ENCODE assay signal across 20 cellular contexts in genomic region chr17:58242171-58242784, GRCh38. TPM values are rescaled to one million over a fixed set of nuclear protein-coding genes. Genes with fewer than 3 reads are reported as not detected.
A peak's percentile ranks its signal among the peaks of the same experiment; 100 is the strongest.
DNase-seq lines count a peak whose midpoint lies in the region; ATAC-seq, FAIRE-seq and TF ChIP-seq lines count a peak whose summit lies in the region.
"Had no signal": no experiment of that assay in that cellular context is flagged by ENCODE, and none has a peak within 500 bp of the region (broad histone marks: within the 10 kb centered on the region; RNA-seq: fewer than 3 reads in every experiment).

No MANE protein-coding gene starts in this region.

- TF ChIP-seq CTCF in HepG2 (CRISPR knock-in tag; IDR thresholded peaks at IDR 0.05) (no peak), right lobe of liver (IDR thresholded peaks at IDR 0.05) (no peak), GM12878 (IDR thresholded peaks at IDR 0.05 in 2 of 3, conservative IDR thresholded peaks at IDR 0.05 in 1 of 3; ENCODE audit: control insufficient read depth in 2 of 3, extremely low read depth in 1 of 3, insufficient read depth in 1 of 3, low read depth in 3 of 3, low read length in 3 of 3) (no peak), mucosa of descending colon (IDR thresholded peaks at IDR 0.05) (no peak)

- H3K4me1 ChIP-seq in HepG2 (ENCODE audit: insufficient read depth, low read length) (peaks cover 26% of the 10 kb centered on the region), right lobe of liver (no peaks in the 10 kb centered on the region), GM12878 (ENCODE audit: control insufficient read depth, insufficient read depth, low read length) (no peaks in the 10 kb centered on the region), mucosa of descending colon (ENCODE audit: low read depth) (no peaks in the 10 kb centered on the region)
- H3K4me1 ChIP-seq: adrenal gland, left ventricle myocardium inferior, sigmoid colon had no signal

- POLR2A ChIA-PET in HepG2 (lab: Yijun Ruan, JAX): no interaction called here
- POLR2A ChIA-PET in GM12878 (lab: Charles Lee): interaction anchor here (0.5 to 0.6 kb wide), 2 partner anchors 165 to 315 kb away, joined by 3 to 5 read pairs; no protein-coding TSS in a partner anchor

- 3% methylated on average over 4 of the region's 4 CpGs for WGBS in HepG2 (ENCODE audit: low lambda C conversion rate)
- WGBS in right lobe of liver (ENCODE audit: insufficient coverage, low coverage, low lambda C conversion rate, missing lambda C conversion rate): 16% methylated on average over 4 of the region's 4 CpGs
- 2% methylated on average over 4 of the region's 4 CpGs for WGBS in GM12878 (ENCODE audit: insufficient coverage, insufficient replicate concordance, low lambda C conversion rate, missing lambda C conversion rate)

- peaks cover 17 to 83% of the 10 kb centered on the region in 2 experiments for H3K27me3 ChIP-seq in HepG2 (ENCODE audit: control insufficient read depth in 1 of 2, insufficient read depth in 2 of 2, low read length in 2 of 2)
- no peaks in the 10 kb centered on the region for H3K27me3 ChIP-seq in right lobe of liver
- H3K27me3 ChIP-seq in GM12878 (replicated peaks in 1 of 2; ENCODE audit: control insufficient read depth in 2 of 2, insufficient read depth in 2 of 2, low read length in 1 of 2): peaks cover 0 to 3% of the 10 kb centered on the region in 2 experiments; a peak in 1 of 4 replicates
- H3K27me3 ChIP-seq: adrenal gland had no signal

- RAD21 ChIA-PET in GM12878 (lab: Charles Lee; ENCODE audit: unreplicated experiment): interaction anchor here (0.6 to 0.9 kb wide), 2 partner anchors 42 to 493 kb away, joined by 3 read pairs; no protein-coding TSS in a partner anchor

- no peaks in the 10 kb centered on the region for H3K36me3 ChIP-seq in HepG2 (replicated peaks in 1 of 2; ENCODE audit: control insufficient read depth in 1 of 2, insufficient read depth in 2 of 2, low read length in 2 of 2)
- no peaks in the 10 kb centered on the region for H3K36me3 ChIP-seq in right lobe of liver
- no peaks in the 10 kb centered on the region for H3K36me3 ChIP-seq in GM12878 (ENCODE audit: control insufficient read depth in 2 of 2, insufficient read depth in 2 of 2, low read length in 1 of 2)
- H3K36me3 ChIP-seq in mucosa of descending colon (ENCODE audit: low read depth): no peaks in the 10 kb centered on the region
- H3K36me3 ChIP-seq: adrenal gland, left ventricle myocardium inferior, sigmoid colon had no signal

- no peak for TF ChIP-seq EP300 in HepG2 (IDR thresholded peaks at IDR 0.05; ENCODE audit: low read depth in 2 of 2, low read length in 2 of 2)
- no peak for TF ChIP-seq EP300 in HepG2 (CRISPR knock-in tag; IDR thresholded peaks at IDR 0.05; ENCODE audit: borderline replicate concordance)
- TF ChIP-seq EP300 in GM12878 (IDR thresholded peaks at IDR 0.05; ENCODE audit: borderline replicate concordance in 1 of 2, control insufficient read depth in 1 of 2, low read depth in 2 of 2, low read length in 2 of 2): no peak

- H3K79me2 ChIP-seq in HepG2 (ENCODE audit: insufficient read depth, low read length) (no peaks in the 10 kb centered on the region), GM12878 (ENCODE audit: control insufficient read depth, insufficient read depth, low read length) (no peaks in the 10 kb centered on the region)

- DNase-seq in HepG2 (ENCODE audit: low spot score) (no peak), right lobe of liver (no peak), M059J (ENCODE audit: low read depth) (peak; percentile 31), GM12878 (ENCODE audit: low read depth, low spot score) (no peak), dermis blood vessel endothelial cell (no peak), mucosa of descending colon (no peak)
- DNase-seq in stimulated activated naive CD8-positive, alpha-beta T cell treated with anti-CD3 and anti-CD28 coated beads, Interleukin-15, Interleukin-2, amounts not matched to agents 100 U/mL and 50 U/mL, for 24 hours: peak; percentile 45
- DNase-seq: activated B cell treated with CpG ODN at 0.5 μM for 24 hours, cerebellar nuclear complex, DMS153, left ventricle myocardium inferior, NCI-H2081 treated with DMSO at 0.1 percent for 48 hours, SHP77 treated with DMSO at 0.1 percent for 48 hours, sigmoid colon, T-helper 17 cell, trophoblast cell had no signal

- no peak overlapping the region for H3K27ac ChIP-seq in HepG2 (ENCODE audit: extremely low read length, insufficient read depth, low read length)
- H3K27ac ChIP-seq in right lobe of liver: no peak overlapping the region
- no peak overlapping the region for H3K27ac ChIP-seq in GM12878 (ENCODE audit: control insufficient read depth, insufficient read depth)
- H3K27ac ChIP-seq: adrenal gland, left ventricle myocardium inferior, sigmoid colon had no signal

- no TSS peak for BruUV-seq in HepG2 (replicated peaks; lab: Mats Ljungman, UMichigan)
- no TSS peak for BruUV-seq in GM12878 (replicated peaks; lab: Mats Ljungman, UMichigan)

- TF ChIP-seq RAD21 in HepG2 (CRISPR knock-in tag; IDR thresholded peaks at IDR 0.05): no peak
- no peak for TF ChIP-seq RAD21 in GM12878 (IDR thresholded peaks at IDR 0.05; ENCODE audit: insufficient read depth, low read depth, low read length)

- H4K20me1 ChIP-seq in HepG2 (ENCODE audit: insufficient read depth, low read length) (no peaks in the 10 kb centered on the region), GM12878 (ENCODE audit: control insufficient read depth, insufficient read depth) (no peaks in the 10 kb centered on the region)

- H2AFZ ChIP-seq in HepG2 (ENCODE audit: low read length) (no peak overlapping the region), GM12878 (ENCODE audit: control insufficient read depth, low read depth, low read length) (no peak overlapping the region)

- SMC1A ChIA-PET in GM12878 (lab: Charles Lee; ENCODE audit: uncharacterized antibody, unreplicated experiment): interaction anchor here (0.6 to 2.0 kb wide), 4 partner anchors 10 to 76 kb away, joined by 3 to 12 read pairs (median 3); no protein-coding TSS in a partner anchor

- no peak overlapping the region for H3K4me3 ChIP-seq in HepG2 (replicated peaks in 1 of 3; ENCODE audit: insufficient read depth in 1 of 3, low read depth in 2 of 3, low read length in 3 of 3)
- H3K4me3 ChIP-seq in right lobe of liver: no peak overlapping the region
- no peak overlapping the region for H3K4me3 ChIP-seq in GM12878
- no peak overlapping the region for H3K4me3 ChIP-seq in mucosa of descending colon
- H3K4me3 ChIP-seq: adrenal gland, left ventricle myocardium inferior, sigmoid colon had no signal

- H3K9ac ChIP-seq in HepG2 (ENCODE audit: insufficient read depth, low read depth, low read length) (no peak overlapping the region), GM12878 (ENCODE audit: control insufficient read depth, insufficient read depth, low read length) (no peak overlapping the region)

- in situ Hi-C loops in HepG2 (cut with HindIII; ENCODE audit: extremely low pct_ligation_motif_present, low pct_unique_long_range_greater_than_20kb): no loop called here
- in situ Hi-C loops in GM12878 (cut with MboI): no loop called here

- ATAC-seq in HepG2 (no peak), right lobe of liver (no peak), GM12878 (peak; percentile 90), mucosa of descending colon (no peak)
- peak; percentile 75 for ATAC-seq in stimulated activated naive CD8-positive, alpha-beta T cell treated with anti-CD3 and anti-CD28 coated beads, Interleukin-15, Interleukin-2, amounts not matched to agents 100 U/mL and 50 U/mL, for 24 hours
- ATAC-seq: T-helper 17 cell had no signal

- H3K9me3 ChIP-seq in HepG2 (ENCODE audit: low read length) (no peaks in the 10 kb centered on the region), right lobe of liver (no peaks in the 10 kb centered on the region), GM12878 (replicated peaks; ENCODE audit: control insufficient read depth, insufficient read depth, low read length) (no peaks in the 10 kb centered on the region), mucosa of descending colon (no peaks in the 10 kb centered on the region)
- H3K9me3 ChIP-seq: adrenal gland, left ventricle myocardium inferior, sigmoid colon had no signal

- intact Hi-C loops in HepG2 (cut with micrococcal nuclease; ENCODE audit: unreplicated experiment): no loop called here
- intact Hi-C loops in right lobe of liver (cut with DNase I): no loop called here
- intact Hi-C loops in GM12878 (cut with micrococcal nuclease; ENCODE audit: unreplicated experiment): no loop called here
- intact Hi-C loops in mucosa of descending colon (cut with DNase I, micrococcal nuclease): no loop called here

- H3K4me2 ChIP-seq in HepG2 (ENCODE audit: low read depth, low read length) (no peak overlapping the region), GM12878 (ENCODE audit: control insufficient read depth, insufficient read depth) (no peak overlapping the region)

- CTCF ChIA-PET in HepG2 (lab: Yijun Ruan, JAX; ENCODE audit: low intra/inter-chr PET ratio, low total read pairs): no interaction called here
- CTCF ChIA-PET in GM12878 (lab: Yijun Ruan, JAX): interaction anchor here (0.7 to 1.9 kb wide), 2 partner anchors 10 to 459 kb away, joined by 4 to 7 read pairs; no protein-coding TSS in a partner anchor

- no peak for TF ChIP-seq POLR2A in HepG2 (IDR thresholded peaks at IDR 0.05; ENCODE audit: insufficient read depth in 1 of 2, low read depth in 2 of 2, low read length in 2 of 2)
- TF ChIP-seq POLR2A in right lobe of liver (IDR thresholded peaks at IDR 0.05): no peak
- no peak for TF ChIP-seq POLR2A in GM12878 (IDR thresholded peaks at IDR 0.05; ENCODE audit: low read depth, low read length)

- FAIRE-seq in HepG2 (lab: Jason Lieb, UNC) (no peak), GM12878 (lab: Jason Lieb, UNC) (no peak)

RNA-seq across cellular contexts. Expression of gene LPO, which starts 3.9 kb away (rescaled TPM):
- total RNA-seq in HepG2 (2016; rRNA removed; fragmentation: Illumina TruSeq; extraction: Trizol): not detected in 2 replicates
- 0.51 TPM in 1 of 2 replicates, not detected in the other for total RNA-seq in HepG2 (2016; cell fraction: cytosol; rRNA removed; fragmentation: Illumina TruSeq; extraction: Trizol; ENCODE audit: low read depth)
- total RNA-seq in HepG2 (2016; cell fraction: insoluble cytoplasmic fraction; rRNA removed; fragmentation: Illumina TruSeq; extraction: Trizol): 0.13 TPM in 1 of 2 replicates, not detected in the other
- not detected in 2 replicates for total RNA-seq in HepG2 (2016; cell fraction: membrane; rRNA removed; fragmentation: Illumina TruSeq; extraction: Trizol)
- not detected in 2 replicates for total RNA-seq in HepG2 (2016; cell fraction: nucleus; rRNA removed; fragmentation: Illumina TruSeq; extraction: Trizol)
- 0.03 TPM in 1 of 2 replicates, not detected in the other for polyA plus RNA-seq in HepG2 (2011; rRNA removed)
- 0.04 TPM in 1 of 2 replicates, not detected in the other for polyA plus RNA-seq in HepG2 (2011; cell fraction: cytosol; rRNA removed)
- not detected in 2 replicates for polyA plus RNA-seq in HepG2 (2011; cell fraction: nucleus; rRNA removed)
- not detected in 2 replicates for polyA plus RNA-seq in HepG2 (2012)
- 0.10 and 0.11 TPM in 2 replicates for polyA plus RNA-seq in HepG2 (2016; cell fraction: cytosol; fragmentation: Illumina TruSeq; extraction: Trizol; ENCODE audit: low read depth)
- polyA plus RNA-seq in HepG2 (2016; cell fraction: insoluble cytoplasmic fraction; fragmentation: Illumina TruSeq; extraction: Trizol; ENCODE audit: low read depth): not detected in 2 replicates
- not detected in 2 replicates for polyA plus RNA-seq in HepG2 (2016; cell fraction: membrane; fragmentation: Illumina TruSeq; extraction: Trizol; ENCODE audit: low read depth)
- not detected in 2 replicates for polyA plus RNA-seq in HepG2 (2016; cell fraction: nucleus; fragmentation: Illumina TruSeq; extraction: Trizol; ENCODE audit: insufficient read depth, low read depth)
- 0.26 TPM in 1 of 2 replicates, not detected in the other for polyA minus RNA-seq in HepG2 (2011; rRNA and poly(A)+ RNA removed; ENCODE audit: low replicate concordance)
- not detected in 2 replicates for polyA minus RNA-seq in HepG2 (2011; cell fraction: cytosol; rRNA and poly(A)+ RNA removed)
- polyA minus RNA-seq in HepG2 (2011; cell fraction: nucleus; rRNA and poly(A)+ RNA removed): not detected in 2 replicates
- not detected for total RNA-seq in right lobe of liver
- total RNA-seq in M059J (2014; rRNA removed; shearing (Covaris generic)): not detected in 2 replicates
- total RNA-seq in GM12878 (2013; cell fraction: nucleolus; rRNA removed): 0.10 TPM in 1 of 2 replicates, not detected in the other
- total RNA-seq in GM12878 (2014; rRNA removed): not detected in 2 replicates
- total RNA-seq in GM12878 (2014; rRNA removed; fragmentation: Illumina TruSeq; extraction: Trizol): not detected in 2 replicates
- not detected in 2 replicates for total RNA-seq in GM12878 (2021)
- polyA plus RNA-seq in GM12878 (2011; ENCODE audit: low read depth): not detected
- 0.03 TPM in 1 of 2 replicates, not detected in the other for polyA plus RNA-seq in GM12878 (2011; rRNA removed)
- polyA plus RNA-seq in GM12878 (2011; cell fraction: cytosol; rRNA removed): 0.06 and 0.10 TPM in 2 replicates
- 0.12 TPM in 1 of 2 replicates, not detected in the other for polyA plus RNA-seq in GM12878 (2011; cell fraction: nucleus; rRNA removed)
- polyA plus RNA-seq in GM12878 (2012): 0.25 TPM in 1 of 2 replicates, not detected in the other
- polyA plus RNA-seq in GM12878 (2014; fragmentation: Illumina TruSeq; extraction: Trizol): 0.06 TPM in 1 of 2 replicates, not detected in the other
- polyA plus RNA-seq in GM12878 (2014; fragmentation: Nextera tagmentation; extraction: Ambion mirVana): not detected
- not detected in 2 replicates for polyA plus RNA-seq in GM12878 (2014; rRNA removed)
- under 1 TPM in 1 of 2 experiments, not detected in 1; 0.11 TPM for polyA plus RNA-seq in GM12878 (2016; fragmentation: Nextera tagmentation; extraction: Ambion mirVana)
- not detected in 2 replicates for polyA minus RNA-seq in GM12878 (2011; rRNA and poly(A)+ RNA removed)
- not detected in 2 replicates for polyA minus RNA-seq in GM12878 (2011; cell fraction: cytosol; rRNA and poly(A)+ RNA removed)
- polyA minus RNA-seq in GM12878 (2011; cell fraction: nucleus; rRNA and poly(A)+ RNA removed): not detected in 2 replicates
- under 0.01 TPM in 1 of 2 replicates, not detected in the other for total RNA-seq in dermis blood vessel endothelial cell
- not detected for total RNA-seq in mucosa of descending colon
- total RNA-seq: activated B cell treated with CpG ODN at 0.5 μM for 24 hours, adrenal gland, fibroblast of villous mesenchyme, left ventricle myocardium inferior, osteoblast, sigmoid colon had no signal
- polyA plus RNA-seq: sigmoid colon had no signal

RNA-seq across cellular contexts. Expression of gene MKS1, which starts 23.2 kb away (rescaled TPM):
- total RNA-seq in HepG2 (2016; rRNA removed; fragmentation: Illumina TruSeq; extraction: Trizol) (24.8 and 26.3 TPM in 2 replicates), right lobe of liver (1 to 10 TPM; 3.3 to 9.2 (median 7.2) TPM), GM12878 (2014; rRNA removed) (13.6 and 16.2 TPM in 2 replicates), GM12878 (2014; rRNA removed; fragmentation: Illumina TruSeq; extraction: Trizol) (8.7 and 10.7 TPM in 2 replicates), GM12878 (2021) (13.1 and 16.8 TPM in 2 replicates), dermis blood vessel endothelial cell (10.2 and 13.4 TPM in 2 replicates), mucosa of descending colon (10 to 100 TPM; 12.9 to 18.5 (median 14.7) TPM)
- total RNA-seq in HepG2 (2016; cell fraction: cytosol; rRNA removed; fragmentation: Illumina TruSeq; extraction: Trizol; ENCODE audit: low read depth): 6.2 and 6.6 TPM in 2 replicates
- total RNA-seq in HepG2 (2016; cell fraction: insoluble cytoplasmic fraction; rRNA removed; fragmentation: Illumina TruSeq; extraction: Trizol): 22.8 and 25.4 TPM in 2 replicates
- total RNA-seq in HepG2 (2016; cell fraction: membrane; rRNA removed; fragmentation: Illumina TruSeq; extraction: Trizol): 7.3 and 8.1 TPM in 2 replicates
- total RNA-seq in HepG2 (2016; cell fraction: nucleus; rRNA removed; fragmentation: Illumina TruSeq; extraction: Trizol): 23.0 and 27.7 TPM in 2 replicates
- polyA plus RNA-seq in HepG2 (2011; rRNA removed) (16.1 and 21.3 TPM in 2 replicates), GM12878 (2011; rRNA removed) (12.1 and 17.7 TPM in 2 replicates), GM12878 (2014; fragmentation: Illumina TruSeq; extraction: Trizol) (12.2 and 13.2 TPM in 2 replicates), GM12878 (2014; fragmentation: Nextera tagmentation; extraction: Ambion mirVana) (1 to 10 TPM; 5.7 to 7.2 TPM), GM12878 (2014; rRNA removed) (14.6 and 16.5 TPM in 2 replicates), GM12878 (2016; fragmentation: Nextera tagmentation; extraction: Ambion mirVana) (10 to 100 TPM; 18.7 to 21.4 TPM)
- polyA plus RNA-seq in HepG2 (2011; cell fraction: cytosol; rRNA removed): 10.5 and 11.3 TPM in 2 replicates
- polyA plus RNA-seq in HepG2 (2011; cell fraction: nucleus; rRNA removed): 65.5 and 71.8 TPM in 2 replicates
- polyA plus RNA-seq in HepG2 (2012): 15.3 and 16.5 TPM in 2 replicates
- 2.5 and 2.6 TPM in 2 replicates for polyA plus RNA-seq in HepG2 (2016; cell fraction: cytosol; fragmentation: Illumina TruSeq; extraction: Trizol; ENCODE audit: low read depth)
- polyA plus RNA-seq in HepG2 (2016; cell fraction: insoluble cytoplasmic fraction; fragmentation: Illumina TruSeq; extraction: Trizol; ENCODE audit: low read depth): 17.3 and 22.5 TPM in 2 replicates
- 3.8 and 3.9 TPM in 2 replicates for polyA plus RNA-seq in HepG2 (2016; cell fraction: membrane; fragmentation: Illumina TruSeq; extraction: Trizol; ENCODE audit: low read depth)
- polyA plus RNA-seq in HepG2 (2016; cell fraction: nucleus; fragmentation: Illumina TruSeq; extraction: Trizol; ENCODE audit: insufficient read depth, low read depth): 50.4 and 56.7 TPM in 2 replicates
- 18.2 and 25.5 TPM in 2 replicates for polyA minus RNA-seq in HepG2 (2011; rRNA and poly(A)+ RNA removed; ENCODE audit: low replicate concordance)
- 6.3 and 8.2 TPM in 2 replicates for polyA minus RNA-seq in HepG2 (2011; cell fraction: cytosol; rRNA and poly(A)+ RNA removed)
- 26.3 and 32.4 TPM in 2 replicates for polyA minus RNA-seq in HepG2 (2011; cell fraction: nucleus; rRNA and poly(A)+ RNA removed)
- total RNA-seq in M059J (2014; rRNA removed; shearing (Covaris generic)): 8.1 and 13.8 TPM in 2 replicates
- 46.9 and 53.2 TPM in 2 replicates for total RNA-seq in GM12878 (2013; cell fraction: nucleolus; rRNA removed)
- 6.6 TPM for polyA plus RNA-seq in GM12878 (2011; ENCODE audit: low read depth)
- 11.8 and 12.3 TPM in 2 replicates for polyA plus RNA-seq in GM12878 (2011; cell fraction: cytosol; rRNA removed)
- polyA plus RNA-seq in GM12878 (2011; cell fraction: nucleus; rRNA removed): 63.2 and 64.5 TPM in 2 replicates
- polyA plus RNA-seq in GM12878 (2012): 10.4 and 13.2 TPM in 2 replicates
- 14.1 and 14.2 TPM in 2 replicates for polyA minus RNA-seq in GM12878 (2011; rRNA and poly(A)+ RNA removed)
- polyA minus RNA-seq in GM12878 (2011; cell fraction: cytosol; rRNA and poly(A)+ RNA removed): 4.1 and 9.1 TPM in 2 replicates
- polyA minus RNA-seq in GM12878 (2011; cell fraction: nucleus; rRNA and poly(A)+ RNA removed): 12.6 and 22.5 TPM in 2 replicates

RNA-seq across cellular contexts. Expression of gene MPO, which starts 38.5 kb away (rescaled TPM):
- total RNA-seq in HepG2 (2016; rRNA removed; fragmentation: Illumina TruSeq; extraction: Trizol) (not detected in 2 replicates), right lobe of liver (1 to 10 TPM in 2 of 6 experiments, under 1 TPM in 2, not detected in 2; 0.26 to 4.2 (median 1.9) TPM), GM12878 (2014; rRNA removed) (0.05 and 0.06 TPM in 2 replicates), GM12878 (2014; rRNA removed; fragmentation: Illumina TruSeq; extraction: Trizol) (0.09 and 0.13 TPM in 2 replicates), GM12878 (2021) (0.08 and 0.23 TPM in 2 replicates), dermis blood vessel endothelial cell (not detected in 2 replicates), mucosa of descending colon (under 1 TPM in 1 of 3 donors, not detected in 2; 0.19 TPM)
- total RNA-seq in HepG2 (2016; cell fraction: cytosol; rRNA removed; fragmentation: Illumina TruSeq; extraction: Trizol; ENCODE audit: low read depth): not detected in 2 replicates
- total RNA-seq in HepG2 (2016; cell fraction: insoluble cytoplasmic fraction; rRNA removed; fragmentation: Illumina TruSeq; extraction: Trizol): not detected in 2 replicates
- total RNA-seq in HepG2 (2016; cell fraction: membrane; rRNA removed; fragmentation: Illumina TruSeq; extraction: Trizol): not detected in 2 replicates
- total RNA-seq in HepG2 (2016; cell fraction: nucleus; rRNA removed; fragmentation: Illumina TruSeq; extraction: Trizol): not detected in 2 replicates
- polyA plus RNA-seq in HepG2 (2011; rRNA removed) (not detected in 2 replicates), GM12878 (2011; rRNA removed) (0.35 and 0.49 TPM in 2 replicates), GM12878 (2014; fragmentation: Illumina TruSeq; extraction: Trizol) (0.10 TPM in 1 of 2 replicates, not detected in the other), GM12878 (2014; fragmentation: Nextera tagmentation; extraction: Ambion mirVana) (under 1 TPM; 0.10 to 0.26 TPM), GM12878 (2014; rRNA removed) (0.14 TPM in 2 replicates), GM12878 (2016; fragmentation: Nextera tagmentation; extraction: Ambion mirVana) (under 1 TPM; 0.09 to 0.17 TPM)
- polyA plus RNA-seq in HepG2 (2011; cell fraction: cytosol; rRNA removed): not detected in 2 replicates
- 0.06 and 0.09 TPM in 2 replicates for polyA plus RNA-seq in HepG2 (2011; cell fraction: nucleus; rRNA removed)
- polyA plus RNA-seq in HepG2 (2012): not detected in 2 replicates
- polyA plus RNA-seq in HepG2 (2016; cell fraction: cytosol; fragmentation: Illumina TruSeq; extraction: Trizol; ENCODE audit: low read depth): not detected in 2 replicates
- not detected in 2 replicates for polyA plus RNA-seq in HepG2 (2016; cell fraction: insoluble cytoplasmic fraction; fragmentation: Illumina TruSeq; extraction: Trizol; ENCODE audit: low read depth)
- polyA plus RNA-seq in HepG2 (2016; cell fraction: membrane; fragmentation: Illumina TruSeq; extraction: Trizol; ENCODE audit: low read depth): not detected in 2 replicates
- not detected in 2 replicates for polyA plus RNA-seq in HepG2 (2016; cell fraction: nucleus; fragmentation: Illumina TruSeq; extraction: Trizol; ENCODE audit: insufficient read depth, low read depth)
- not detected in 2 replicates for polyA minus RNA-seq in HepG2 (2011; rRNA and poly(A)+ RNA removed; ENCODE audit: low replicate concordance)
- not detected in 2 replicates for polyA minus RNA-seq in HepG2 (2011; cell fraction: cytosol; rRNA and poly(A)+ RNA removed)
- polyA minus RNA-seq in HepG2 (2011; cell fraction: nucleus; rRNA and poly(A)+ RNA removed): not detected in 2 replicates
- not detected in 2 replicates for total RNA-seq in M059J (2014; rRNA removed; shearing (Covaris generic))
- total RNA-seq in GM12878 (2013; cell fraction: nucleolus; rRNA removed): not detected in 2 replicates
- polyA plus RNA-seq in GM12878 (2011; ENCODE audit: low read depth): not detected
- 0.33 and 0.45 TPM in 2 replicates for polyA plus RNA-seq in GM12878 (2011; cell fraction: cytosol; rRNA removed)
- 0.10 and 0.19 TPM in 2 replicates for polyA plus RNA-seq in GM12878 (2011; cell fraction: nucleus; rRNA removed)
- 0.08 TPM in 1 of 2 replicates, not detected in the other for polyA plus RNA-seq in GM12878 (2012)
- polyA minus RNA-seq in GM12878 (2011; rRNA and poly(A)+ RNA removed): 0.15 and 0.37 TPM in 2 replicates
- not detected in 2 replicates for polyA minus RNA-seq in GM12878 (2011; cell fraction: cytosol; rRNA and poly(A)+ RNA removed)
- polyA minus RNA-seq in GM12878 (2011; cell fraction: nucleus; rRNA and poly(A)+ RNA removed): not detected in 2 replicates
- total RNA-seq: activated B cell treated with CpG ODN at 0.5 μM for 24 hours, fibroblast of villous mesenchyme had no signal
- polyA plus RNA-seq: BJ had no signal

RNA-seq across cellular contexts. Expression of gene EPX, which starts 49.8 kb away (rescaled TPM):
- total RNA-seq in HepG2 (2016; rRNA removed; fragmentation: Illumina TruSeq; extraction: Trizol): not detected in 2 replicates
- not detected in 2 replicates for total RNA-seq in HepG2 (2016; cell fraction: cytosol; rRNA removed; fragmentation: Illumina TruSeq; extraction: Trizol; ENCODE audit: low read depth)
- total RNA-seq in HepG2 (2016; cell fraction: insoluble cytoplasmic fraction; rRNA removed; fragmentation: Illumina TruSeq; extraction: Trizol): not detected in 2 replicates
- not detected in 2 replicates for total RNA-seq in HepG2 (2016; cell fraction: membrane; rRNA removed; fragmentation: Illumina TruSeq; extraction: Trizol)
- total RNA-seq in HepG2 (2016; cell fraction: nucleus; rRNA removed; fragmentation: Illumina TruSeq; extraction: Trizol): not detected in 2 replicates
- not detected in 2 replicates for polyA plus RNA-seq in HepG2 (2011; rRNA removed)
- not detected in 2 replicates for polyA plus RNA-seq in HepG2 (2011; cell fraction: cytosol; rRNA removed)
- polyA plus RNA-seq in HepG2 (2011; cell fraction: nucleus; rRNA removed): not detected in 2 replicates
- polyA plus RNA-seq in HepG2 (2012): 0.08 TPM in 1 of 2 replicates, not detected in the other
- polyA plus RNA-seq in HepG2 (2016; cell fraction: cytosol; fragmentation: Illumina TruSeq; extraction: Trizol; ENCODE audit: low read depth): not detected in 2 replicates
- not detected in 2 replicates for polyA plus RNA-seq in HepG2 (2016; cell fraction: insoluble cytoplasmic fraction; fragmentation: Illumina TruSeq; extraction: Trizol; ENCODE audit: low read depth)
- polyA plus RNA-seq in HepG2 (2016; cell fraction: membrane; fragmentation: Illumina TruSeq; extraction: Trizol; ENCODE audit: low read depth): not detected in 2 replicates
- polyA plus RNA-seq in HepG2 (2016; cell fraction: nucleus; fragmentation: Illumina TruSeq; extraction: Trizol; ENCODE audit: insufficient read depth, low read depth): not detected in 2 replicates
- polyA minus RNA-seq in HepG2 (2011; rRNA and poly(A)+ RNA removed; ENCODE audit: low replicate concordance): not detected in 2 replicates
- polyA minus RNA-seq in HepG2 (2011; cell fraction: cytosol; rRNA and poly(A)+ RNA removed): not detected in 2 replicates
- not detected in 2 replicates for polyA minus RNA-seq in HepG2 (2011; cell fraction: nucleus; rRNA and poly(A)+ RNA removed)
- under 1 TPM in 1 of 6 experiments, not detected in 5; 0.07 TPM for total RNA-seq in right lobe of liver
- total RNA-seq in M059J (2014; rRNA removed; shearing (Covaris generic)): not detected in 2 replicates
- total RNA-seq in GM12878 (2013; cell fraction: nucleolus; rRNA removed): 0.17 and 0.61 TPM in 2 replicates
- not detected in 2 replicates for total RNA-seq in GM12878 (2014; rRNA removed)
- not detected in 2 replicates for total RNA-seq in GM12878 (2014; rRNA removed; fragmentation: Illumina TruSeq; extraction: Trizol)
- not detected in 2 replicates for total RNA-seq in GM12878 (2021)
- not detected for polyA plus RNA-seq in GM12878 (2011; ENCODE audit: low read depth)
- polyA plus RNA-seq in GM12878 (2011; rRNA removed): 0.03 TPM in 1 of 2 replicates, not detected in the other
- 0.02 TPM in 1 of 2 replicates, not detected in the other for polyA plus RNA-seq in GM12878 (2011; cell fraction: cytosol; rRNA removed)
- polyA plus RNA-seq in GM12878 (2011; cell fraction: nucleus; rRNA removed): 0.06 and 0.12 TPM in 2 replicates
- 0.04 and 0.16 TPM in 2 replicates for polyA plus RNA-seq in GM12878 (2012)
- polyA plus RNA-seq in GM12878 (2014; fragmentation: Illumina TruSeq; extraction: Trizol): not detected in 2 replicates
- not detected for polyA plus RNA-seq in GM12878 (2014; fragmentation: Nextera tagmentation; extraction: Ambion mirVana)
- polyA plus RNA-seq in GM12878 (2014; rRNA removed): not detected in 2 replicates
- not detected for polyA plus RNA-seq in GM12878 (2016; fragmentation: Nextera tagmentation; extraction: Ambion mirVana)
- polyA minus RNA-seq in GM12878 (2011; rRNA and poly(A)+ RNA removed): not detected in 2 replicates
- not detected in 2 replicates for polyA minus RNA-seq in GM12878 (2011; cell fraction: cytosol; rRNA and poly(A)+ RNA removed)
- not detected in 2 replicates for polyA minus RNA-seq in GM12878 (2011; cell fraction: nucleus; rRNA and poly(A)+ RNA removed)
- total RNA-seq in dermis blood vessel endothelial cell: not detected in 2 replicates
- total RNA-seq in mucosa of descending colon: not detected
- total RNA-seq: activated B cell treated with CpG ODN at 0.5 μM for 24 hours, adrenal gland, fibroblast of villous mesenchyme, left ventricle myocardium inferior, osteoblast, sigmoid colon, T-helper 17 cell had no signal
- polyA plus RNA-seq: adrenal gland, BJ had no signal

Comparison
In these comparisons a context has a peak if more than half of its experiments do, and no peak if none do; other contexts are left out.
1. ATAC-seq: peak in GM12878 (single experiment) and stimulated activated naive CD8-positive, alpha-beta T cell treated with anti-CD3 and anti-CD28 coated beads, Interleukin-15, Interleukin-2, amounts not matched to agents 100 U/mL and 50 U/mL, for 24 hours (single experiment); none in HepG2 (single experiment), right lobe of liver (0 of 4) and mucosa of descending colon (single experiment).
2. DNase-seq: peak in M059J (single experiment) and stimulated activated naive CD8-positive, alpha-beta T cell treated with anti-CD3 and anti-CD28 coated beads, Interleukin-15, Interleukin-2, amounts not matched to agents 100 U/mL and 50 U/mL, for 24 hours (single experiment); none in HepG2 (single experiment), right lobe of liver (0 of 3), GM12878 (single experiment), dermis blood vessel endothelial cell (single experiment) and mucosa of descending colon (0 of 3).